ENCODE assay signal across 22 cellular contexts in the genomic region with DNA sequence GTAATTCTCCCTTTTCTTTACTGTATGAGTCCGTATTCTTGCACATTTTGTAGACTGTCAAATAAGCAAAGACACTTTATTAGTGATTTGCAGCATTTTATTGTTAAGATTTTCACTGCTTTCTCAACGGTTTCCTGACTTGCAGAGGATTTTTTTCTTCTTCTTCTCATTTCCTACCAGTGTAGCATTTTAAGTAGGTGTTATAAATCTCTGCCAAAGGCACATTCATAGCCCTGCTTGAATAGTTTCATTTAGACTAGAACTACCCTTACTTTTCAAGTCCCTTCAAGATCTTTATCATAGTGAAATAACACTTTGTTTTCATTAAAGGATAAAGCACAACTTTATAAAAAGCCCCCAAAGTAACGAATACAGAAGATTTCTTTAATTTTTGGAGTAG.
"Had no signal": no experiment of that assay in that cellular context is flagged by ENCODE, and none has a peak within 500 bp of the region (broad histone marks: within the 10 kb centered on the region; RNA-seq: fewer than 3 reads in every experiment).

No MANE protein-coding gene starts in this region.

- DNase-seq: activated CD4-positive, alpha-beta T cell treated with anti-CD3 and anti-CD28 coated beads for 4 hours; activated CD4-positive, alpha-beta T cell treated with anti-CD3 and anti-CD28 coated beads, Interleukin-2, amount 50 U/mL, for 4 hours; activated effector memory CD4-positive, alpha-beta T cell treated with Interleukin-2 at 50 U/mL for 16 hours; activated naive CD4-positive, alpha-beta T cell treated with Interleukin-2 at 50 U/mL for 16 hours; activated T-cell treated with anti-CD3 and anti-CD28 coated beads for 4 hours; adrenal gland; caudate nucleus; foreskin melanocyte; glutamatergic neuron; left ventricle myocardium inferior; naive thymus-derived CD8-positive, alpha-beta T cell; right lobe of liver; stimulated activated CD4-positive, alpha-beta T cell treated with anti-CD3 and anti-CD28 coated beads, Interleukin-4, amount 100 ng/mL, for 24 hours; uterus had no signal

- H3K27ac ChIP-seq: adrenal gland, ascending aorta, esophagus muscularis mucosa, left ventricle myocardium inferior, right lobe of liver, uterus, VCaP had no signal

- H3K27ac Mint-ChIP-seq: activated naive CD8-positive, alpha-beta T cell; mesothelial cell of epicardium; naive thymus-derived CD8-positive, alpha-beta T cell; stimulated activated effector memory CD8-positive, alpha-beta T cell treated with anti-CD3 and anti-CD28 coated beads, Interleukin-12 subunit alpha, Interleukin-12 subunit beta, amount 100 ng/mL, for 72 hours; stimulated activated naive CD8-positive, alpha-beta T cell treated with anti-CD3 and anti-CD28 coated beads, Interleukin-15, Interleukin-2, amounts not matched to agents 100 ng/mL and 50 ng/mL, for 24 hours; type B pancreatic cell had no signal

- ATAC-seq: naive thymus-derived CD8-positive, alpha-beta T cell; right lobe of liver; stimulated activated effector memory CD8-positive, alpha-beta T cell treated with anti-CD3 and anti-CD28 coated beads, Interleukin-12 subunit alpha, Interleukin-12 subunit beta, amount 100 ng/mL, for 72 hours had no signal

- H3K36me3 ChIP-seq: adrenal gland, ascending aorta, esophagus muscularis mucosa, left ventricle myocardium inferior, right lobe of liver, uterus had no signal

- H3K9me3 Mint-ChIP-seq: mesothelial cell of epicardium, type B pancreatic cell had no signal

- H3K27me3 Mint-ChIP-seq: activated naive CD8-positive, alpha-beta T cell; naive thymus-derived CD8-positive, alpha-beta T cell; stimulated activated naive CD8-positive, alpha-beta T cell treated with anti-CD3 and anti-CD28 coated beads, Interleukin-15, Interleukin-2, amounts not matched to agents 100 ng/mL and 50 ng/mL, for 24 hours; type B pancreatic cell had no signal

- H3K36me3 Mint-ChIP-seq: activated naive CD8-positive, alpha-beta T cell; mesothelial cell of epicardium; naive thymus-derived CD8-positive, alpha-beta T cell; stimulated activated effector memory CD8-positive, alpha-beta T cell treated with anti-CD3 and anti-CD28 coated beads, Interleukin-12 subunit alpha, Interleukin-12 subunit beta, amount 100 ng/mL, for 72 hours; type B pancreatic cell had no signal

- H3K4me3 ChIP-seq: adrenal gland, ascending aorta, esophagus muscularis mucosa, left ventricle myocardium inferior, right lobe of liver, uterus had no signal

- H3K4me1 Mint-ChIP-seq: naive thymus-derived CD8-positive, alpha-beta T cell; stimulated activated effector memory CD8-positive, alpha-beta T cell treated with anti-CD3 and anti-CD28 coated beads, Interleukin-12 subunit alpha, Interleukin-12 subunit beta, amount 100 ng/mL, for 72 hours had no signal

- H3K4me3 Mint-ChIP-seq: activated naive CD8-positive, alpha-beta T cell; mesothelial cell of epicardium; naive thymus-derived CD8-positive, alpha-beta T cell; stimulated activated effector memory CD8-positive, alpha-beta T cell treated with anti-CD3 and anti-CD28 coated beads, Interleukin-12 subunit alpha, Interleukin-12 subunit beta, amount 100 ng/mL, for 72 hours; stimulated activated naive CD8-positive, alpha-beta T cell treated with anti-CD3 and anti-CD28 coated beads, Interleukin-15, Interleukin-2, amounts not matched to agents 100 ng/mL and 50 ng/mL, for 24 hours; type B pancreatic cell had no signal

- H3K9me3 ChIP-seq: adrenal gland, ascending aorta, esophagus muscularis mucosa, left ventricle myocardium inferior, right lobe of liver, uterus had no signal
